In the genomic region with DNA sequence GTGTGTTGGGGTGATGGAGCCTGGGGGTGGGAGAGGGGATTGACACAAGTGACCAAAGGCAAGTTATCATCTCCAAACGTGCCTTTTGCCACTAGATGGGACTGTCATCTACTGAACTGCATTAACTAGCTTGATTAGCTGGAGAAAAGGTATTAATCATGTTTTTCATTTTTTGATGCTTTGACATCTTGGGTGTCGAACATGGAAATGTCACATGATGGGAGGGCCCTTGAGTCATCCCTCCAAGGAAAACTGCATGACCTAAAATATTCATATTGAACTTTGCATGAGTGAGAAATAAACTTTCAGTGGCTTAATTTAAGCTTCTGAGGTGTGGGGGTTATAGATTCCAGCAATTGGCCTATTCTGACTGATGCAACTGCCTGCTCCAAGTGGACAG, we compare ENCODE assay signal across 27 cellular contexts.
DNase-seq lines count a peak whose midpoint lies in the region; ATAC-seq, FAIRE-seq and TF ChIP-seq lines count a peak whose summit lies in the region.
"Had no signal": no experiment of that assay in that cellular context is flagged by ENCODE, and none has a peak within 500 bp of the region (broad histone marks: within the 10 kb centered on the region; RNA-seq: fewer than 3 reads in every experiment).

No MANE protein-coding gene starts in this region.

- peak; percentile 72 for ATAC-seq in activated naive CD8-positive, alpha-beta T cell treated with anti-CD3 and anti-CD28 coated beads, Interleukin-2, amount 50 U/mL, for 24 hours
- ATAC-seq in stimulated activated effector memory CD8-positive, alpha-beta T cell treated with anti-CD3 and anti-CD28 coated beads, Interleukin-12 subunit alpha, Interleukin-12 subunit beta, amount 100 ng/mL, for 72 hours = peak; percentile 76
- no peak for ATAC-seq in HG03196 (IDR thresholded peaks at IDR 0.05; ENCODE audit: unreplicated experiment)
- ATAC-seq: K562, psoas muscle had no signal

- H3K27me3 Mint-ChIP-seq in activated naive CD8-positive, alpha-beta T cell treated with anti-CD3 and anti-CD28 coated beads, Interleukin-2, amount 50 U/mL, for 24 hours = no peaks in the 10 kb centered on the region
- H3K27me3 Mint-ChIP-seq in activated naive CD8-positive, alpha-beta T cell treated with anti-CD3 and anti-CD28 coated beads for 36 hours = peaks cover under 1% of the 10 kb centered on the region

- no peak for DNase-seq in activated naive CD8-positive, alpha-beta T cell treated with anti-CD3 and anti-CD28 coated beads, Interleukin-2, amount 50 U/mL, for 24 hours
- DNase-seq in activated naive CD8-positive, alpha-beta T cell treated with anti-CD3 and anti-CD28 coated beads for 36 hours = no peak
- peak; percentile 34 for DNase-seq in M059J (ENCODE audit: low read depth)
- peak; percentile 43 for DNase-seq in fibroblast of mammary gland (ENCODE audit: low read depth)
- no peak for DNase-seq in stimulated activated effector memory CD8-positive, alpha-beta T cell treated with anti-CD3 and anti-CD28 coated beads, Interleukin-12 subunit alpha, Interleukin-12 subunit beta, amount 100 ng/mL, for 72 hours (ENCODE audit: low spot score in 2 of 2)
- DNase-seq in D341Med (ENCODE audit: low spot score) = no peak
- no peak for DNase-seq in urothelium cell line (ENCODE audit: low spot score)
- DNase-seq: activated CD4-positive, alpha-beta T cell treated with anti-CD3 and anti-CD28 coated beads for 4 hours; activated naive CD4-positive, alpha-beta T cell treated with anti-CD3 and anti-CD28 coated beads for 36 hours; CD8-positive, alpha-beta memory T cell; colonic mucosa; DND-41; foreskin fibroblast; hypothalamus; kidney glomerular epithelial cell; NCI-H1105 treated with DMSO at 0.1 percent for 48 hours; NCI-H526 treated with DMSO at 0.1 percent for 48 hours; OCI-M1; psoas muscle; stimulated activated naive B cell treated with anti-CD40 and anti-IgM and Interleukin-4, amounts not matched to agents 10 μg/mL and 1 μg/mL and 100 μg/mL, for 72 hours; T1000 had no signal

- H3K4me3 ChIP-seq in fibroblast of mammary gland (ENCODE audit: control insufficient read depth, low read depth, low read length) = no peak overlapping the region
- H3K4me3 ChIP-seq: colonic mucosa, K562, psoas muscle, tibial nerve had no signal

- peaks cover 10% of the 10 kb centered on the region for H3K4me1 Mint-ChIP-seq in activated naive CD8-positive, alpha-beta T cell treated with anti-CD3 and anti-CD28 coated beads, Interleukin-2, amount 50 U/mL, for 24 hours
- no peaks in the 10 kb centered on the region for H3K4me1 Mint-ChIP-seq in activated naive CD8-positive, alpha-beta T cell treated with anti-CD3 and anti-CD28 coated beads for 36 hours
- H3K4me1 Mint-ChIP-seq in stimulated activated effector memory CD8-positive, alpha-beta T cell treated with anti-CD3 and anti-CD28 coated beads, Interleukin-12 subunit alpha, Interleukin-12 subunit beta, amount 100 ng/mL, for 72 hours = peaks cover under 1% of the 10 kb centered on the region
- H3K4me1 Mint-ChIP-seq: memory B cell had no signal

- no peaks in the 10 kb centered on the region for H3K9me3 Mint-ChIP-seq in activated naive CD8-positive, alpha-beta T cell treated with anti-CD3 and anti-CD28 coated beads, Interleukin-2, amount 50 U/mL, for 24 hours
- no peaks in the 10 kb centered on the region for H3K9me3 Mint-ChIP-seq in activated naive CD8-positive, alpha-beta T cell treated with anti-CD3 and anti-CD28 coated beads for 36 hours
- no peaks in the 10 kb centered on the region for H3K9me3 Mint-ChIP-seq in stimulated activated effector memory CD8-positive, alpha-beta T cell treated with anti-CD3 and anti-CD28 coated beads, Interleukin-12 subunit alpha, Interleukin-12 subunit beta, amount 100 ng/mL, for 72 hours
- H3K9me3 Mint-ChIP-seq: activated naive CD4-positive, alpha-beta T cell treated with anti-CD3 and anti-CD28 coated beads for 36 hours; CD8-positive, alpha-beta memory T cell; nephron had no signal

- peak; percentile 3 for TF ChIP-seq CTCF in fibroblast of mammary gland (conservative IDR thresholded peaks at IDR 0.05; ENCODE audit: control insufficient read depth, insufficient read depth, low read depth, low read length)

- H3K36me3 Mint-ChIP-seq in activated naive CD8-positive, alpha-beta T cell treated with anti-CD3 and anti-CD28 coated beads, Interleukin-2, amount 50 U/mL, for 24 hours (ENCODE audit: low read depth) = no peaks in the 10 kb centered on the region
- H3K36me3 Mint-ChIP-seq in activated naive CD8-positive, alpha-beta T cell treated with anti-CD3 and anti-CD28 coated beads for 36 hours = no peaks in the 10 kb centered on the region
- H3K36me3 Mint-ChIP-seq in stimulated activated effector memory CD8-positive, alpha-beta T cell treated with anti-CD3 and anti-CD28 coated beads, Interleukin-12 subunit alpha, Interleukin-12 subunit beta, amount 100 ng/mL, for 72 hours = no peaks in the 10 kb centered on the region
- H3K36me3 Mint-ChIP-seq: stimulated activated naive B cell treated with anti-CD40 and anti-IgM and Interleukin-4, amounts not matched to agents 10 μg/mL and 1 μg/mL and 100 μg/mL, for 72 hours had no signal

- H3K4me3 Mint-ChIP-seq in activated naive CD8-positive, alpha-beta T cell treated with anti-CD3 and anti-CD28 coated beads, Interleukin-2, amount 50 U/mL, for 24 hours = no peak overlapping the region
- H3K4me3 Mint-ChIP-seq in activated naive CD8-positive, alpha-beta T cell treated with anti-CD3 and anti-CD28 coated beads for 36 hours = no peak overlapping the region
- no peak overlapping the region for H3K4me3 Mint-ChIP-seq in stimulated activated effector memory CD8-positive, alpha-beta T cell treated with anti-CD3 and anti-CD28 coated beads, Interleukin-12 subunit alpha, Interleukin-12 subunit beta, amount 100 ng/mL, for 72 hours
- H3K4me3 Mint-ChIP-seq: activated naive CD4-positive, alpha-beta T cell treated with anti-CD3 and anti-CD28 coated beads for 36 hours; CD8-positive, alpha-beta memory T cell; memory B cell; nephron; stimulated activated naive B cell treated with anti-CD40 and anti-IgM and Interleukin-4, amounts not matched to agents 10 μg/mL and 1 μg/mL and 100 μg/mL, for 72 hours had no signal

- H3K27ac Mint-ChIP-seq in activated naive CD8-positive, alpha-beta T cell treated with anti-CD3 and anti-CD28 coated beads, Interleukin-2, amount 50 U/mL, for 24 hours = no peak overlapping the region
- no peak overlapping the region for H3K27ac Mint-ChIP-seq in activated naive CD8-positive, alpha-beta T cell treated with anti-CD3 and anti-CD28 coated beads for 36 hours
- H3K27ac Mint-ChIP-seq in stimulated activated effector memory CD8-positive, alpha-beta T cell treated with anti-CD3 and anti-CD28 coated beads, Interleukin-12 subunit alpha, Interleukin-12 subunit beta, amount 100 ng/mL, for 72 hours = no peak overlapping the region
- H3K27ac Mint-ChIP-seq: activated naive CD4-positive, alpha-beta T cell treated with anti-CD3 and anti-CD28 coated beads for 36 hours; CD8-positive, alpha-beta memory T cell; memory B cell; nephron; stimulated activated naive B cell treated with anti-CD40 and anti-IgM and Interleukin-4, amounts not matched to agents 10 μg/mL and 1 μg/mL and 100 μg/mL, for 72 hours had no signal

- FAIRE-seq in urothelium cell line (lab: Jason Lieb, UNC) = no peak
- FAIRE-seq: H1, K562 had no signal

Comparison
In these comparisons a context has a peak if more than half of its experiments do, and no peak if none do; other contexts are left out.
1. DNase-seq: peak in M059J (single experiment) and fibroblast of mammary gland (single experiment); none in activated naive CD8-positive, alpha-beta T cell treated with anti-CD3 and anti-CD28 coated beads, Interleukin-2, amount 50 U/mL, for 24 hours (single experiment), activated naive CD8-positive, alpha-beta T cell treated with anti-CD3 and anti-CD28 coated beads for 36 hours (single experiment), stimulated activated effector memory CD8-positive, alpha-beta T cell treated with anti-CD3 and anti-CD28 coated beads, Interleukin-12 subunit alpha, Interleukin-12 subunit beta, amount 100 ng/mL, for 72 hours (0 of 2), D341Med (single experiment) and urothelium cell line (single experiment).